ENCODE assay signal across 10 cellular contexts in genomic region chr10:102633848-102634247, GRCh38. TPM values are rescaled to one million over a fixed set of nuclear protein-coding genes. Genes with fewer than 3 reads are reported as not detected.
DNase-seq lines count a peak whose midpoint lies in the region; ATAC-seq and TF ChIP-seq lines count a peak whose summit lies in the region.
"Had no signal": no experiment of that assay in that cellular context is flagged by ENCODE, and none has a peak within 500 bp of the region (broad histone marks: within the 10 kb centered on the region; RNA-seq: fewer than 3 reads in every experiment).

No MANE protein-coding gene starts in this region.

- H3K4me1 ChIP-seq in ascending aorta (peaks cover 20 to 42% of the 10 kb centered on the region in 2 donors), left lung (peaks cover 32 to 64% of the 10 kb centered on the region in 2 donors)

- H3K9me3 ChIP-seq in ascending aorta = no peaks in the 10 kb centered on the region
- H3K9me3 ChIP-seq in left lung = no peaks in the 10 kb centered on the region

- no peaks in the 10 kb centered on the region for H3K27me3 ChIP-seq in ascending aorta
- H3K27me3 ChIP-seq in left lung = no peaks in the 10 kb centered on the region

- H3K4me3 ChIP-seq in NB4 (ENCODE audit: low read depth, low read length) (peak overlapping the region; percentile 17), ascending aorta (no peak overlapping the region), left lung (no peak overlapping the region)

- DNase-seq in NB4 (ENCODE audit: low read depth) = no peak
- DNase-seq in ascending aorta (ENCODE audit: low spot score in 2 of 2) = no peak
- DNase-seq in left lung = peak in 1 of 2 donors; percentile 61
- no peak for DNase-seq in substantia nigra (lab: John Stamatoyannopoulos, UW)
- DNase-seq: activated CD4-positive, alpha-beta T cell treated with anti-CD3 and anti-CD28 coated beads for 4 hours; NCI-H1048; OCI-M1 had no signal

- H3K36me3 ChIP-seq in ascending aorta = peaks cover 0 to 6% of the 10 kb centered on the region in 2 donors
- peaks cover 0 to 12% of the 10 kb centered on the region in 2 donors for H3K36me3 ChIP-seq in left lung

- TF ChIP-seq POLR2A in NB4 (IDR thresholded peaks at IDR 0.05; ENCODE audit: extremely low read depth, insufficient read length) = no peak

- TF ChIP-seq CTCF in NB4 (IDR thresholded peaks at IDR 0.05; ENCODE audit: low read depth, low read length) = no peak
- no peak for TF ChIP-seq CTCF in ascending aorta (IDR thresholded peaks at IDR 0.05)
- no peak for TF ChIP-seq CTCF in left lung (IDR thresholded peaks at IDR 0.05)

- intact Hi-C loops in ascending aorta (cut with DNase I) = no loop called here
- intact Hi-C loops in left lung (cut with DNase I) = no loop called here

- H3K27ac ChIP-seq in ascending aorta (peak overlapping the region; percentile 88 to 95), left lung (peak overlapping the region; percentile 79 to 92), substantia nigra (ENCODE audit: low read depth, low read length, poor library complexity, severe bottlenecking) (peak overlapping the region; percentile 56)

- no peak for ATAC-seq in left lung
- no peak for ATAC-seq in HG03175 (IDR thresholded peaks at IDR 0.05; ENCODE audit: unreplicated experiment)
- no peak for ATAC-seq in GM21619 (IDR thresholded peaks at IDR 0.05; ENCODE audit: unreplicated experiment)
- no peak for ATAC-seq in GM21526 (IDR thresholded peaks at IDR 0.05; ENCODE audit: low FRiP score, unreplicated experiment)

RNA-seq across cellular contexts. Expression of gene TRIM8, which starts 10.4 kb away (rescaled TPM):
- 216 TPM for total RNA-seq in ascending aorta
- 100 to 1,000 TPM; 123 to 180 TPM for total RNA-seq in left lung
